ENCODE assay signal across 19 cellular contexts in the genomic region with DNA sequence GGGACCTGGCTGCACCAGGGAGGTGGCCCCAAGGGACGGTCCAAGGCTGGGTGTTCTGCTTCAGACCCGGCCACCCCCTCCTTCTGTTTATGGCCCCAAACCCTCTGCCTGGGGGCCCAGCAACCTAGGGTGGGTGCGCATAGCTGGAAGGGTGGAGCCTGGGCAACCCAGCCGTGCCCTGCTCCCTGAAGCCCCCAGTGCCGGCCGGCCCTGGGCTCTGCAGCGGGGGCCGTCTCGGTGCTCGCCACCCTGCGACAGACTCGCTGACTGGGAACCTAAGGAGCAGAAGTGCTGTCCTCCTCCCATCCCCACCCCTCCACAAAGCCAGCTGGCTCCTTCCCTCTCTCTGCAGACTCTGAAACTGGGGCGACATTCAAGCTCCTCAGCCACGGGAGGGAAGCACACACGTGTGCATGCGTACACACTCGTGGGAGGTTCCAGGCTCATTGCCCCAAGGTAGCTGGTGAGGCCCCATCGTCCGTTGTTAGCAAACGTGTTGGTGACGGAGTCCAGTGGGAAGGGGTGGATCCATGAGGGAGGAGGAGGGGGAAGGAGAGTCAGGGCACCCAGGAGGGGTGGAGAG. TPM values are rescaled to one million over a fixed set of nuclear protein-coding genes. Genes with fewer than 3 reads are reported as not detected.
A peak's percentile ranks its signal among the peaks of the same experiment; 100 is the strongest.
DNase-seq lines count a peak whose midpoint lies in the region; TF ChIP-seq lines count a peak whose summit lies in the region.
"Had no signal": no experiment of that assay in that cellular context is flagged by ENCODE, and none has a peak within 500 bp of the region (broad histone marks: within the 10 kb centered on the region; RNA-seq: fewer than 3 reads in every experiment).

No MANE protein-coding gene starts in this region.

- H3K9ac ChIP-seq in NT2/D1 (ENCODE audit: insufficient read length, low read depth) (peak overlapping the region; percentile 21), parathyroid adenoma (no peak overlapping the region)

- intact Hi-C loops in A673 (cut with micrococcal nuclease; ENCODE audit: unreplicated experiment): no loop called here

- H3K9me3 ChIP-seq in NT2/D1 (ENCODE audit: insufficient read depth, low read length) (no peaks in the 10 kb centered on the region), parathyroid adenoma (ENCODE audit: control insufficient read depth, low read length) (no peaks in the 10 kb centered on the region), suprapubic skin (no peaks in the 10 kb centered on the region), A673 (ENCODE audit: low read depth, low read length, poor library complexity, severe bottlenecking) (no peaks in the 10 kb centered on the region)
- H3K9me3 ChIP-seq: BE2C had no signal

- peak overlapping the region; percentile 63 for H2AFZ ChIP-seq in parathyroid adenoma

- peaks cover 11% of the 10 kb centered on the region for H3K79me2 ChIP-seq in parathyroid adenoma

- H3K36me3 ChIP-seq in NT2/D1 (ENCODE audit: insufficient read depth, insufficient read length, low read length) (no peaks in the 10 kb centered on the region), parathyroid adenoma (ENCODE audit: control insufficient read depth, insufficient read depth, low read length) (no peaks in the 10 kb centered on the region), suprapubic skin (no peaks in the 10 kb centered on the region), A673 (ENCODE audit: insufficient read depth, low read length, poor library complexity, severe bottlenecking) (no peaks in the 10 kb centered on the region)
- H3K36me3 ChIP-seq: BE2C had no signal

- H3K4me3 ChIP-seq in NT2/D1 (ENCODE audit: insufficient read length, low read depth) (no peak overlapping the region), parathyroid adenoma (ENCODE audit: low read depth, low read length) (no peak overlapping the region), suprapubic skin (no peak overlapping the region), A673 (ENCODE audit: low read depth, low read length, poor library complexity, severe bottlenecking) (no peak overlapping the region)

- H3K4me2 ChIP-seq in parathyroid adenoma (ENCODE audit: low read length): no peak overlapping the region

- no peak for TF ChIP-seq POLR2A in suprapubic skin (IDR thresholded peaks at IDR 0.05)

- DNase-seq in Ammon's horn (ENCODE audit: low spot score): peak; percentile 25
- DNase-seq in NT2/D1 (ENCODE audit: low read depth, low spot score): no peak
- peak; percentile 7 for DNase-seq in inferior parietal cortex (ENCODE audit: extremely low spot score)
- DNase-seq in suprapubic skin (ENCODE audit: low spot score in 2 of 2): no peak
- no peak for DNase-seq in A673 (ENCODE audit: low spot score)
- no peak for DNase-seq in NOMO-1 (lab: John Stamatoyannopoulos, UW; ENCODE audit: unreplicated experiment in 2 of 2)
- no peak for DNase-seq in activated CD8-positive, alpha-beta memory T cell treated with anti-CD3 and anti-CD28 coated beads, Interleukin-2, amount 50 U/mL, for 48 hours
- DNase-seq: 8988T; BE2C; C1 segment of cervical spinal cord; CD4-positive, CD25-positive, alpha-beta regulatory T cell; CD8-positive, alpha-beta memory T cell; COR-L47; DMS 273 treated with DMSO at 0.1 percent for 48 hours; DMS53; DND-41; EL; HCEC 1CT had no signal

- TF ChIP-seq CTCF in parathyroid adenoma (IDR thresholded peaks at IDR 0.05) (no peak), suprapubic skin (IDR thresholded peaks at IDR 0.05) (no peak), A673 (conservative IDR thresholded peaks at IDR 0.05; ENCODE audit: low read depth, low read length) (no peak)

- WGBS in suprapubic skin: 47% methylated on average over 15 of the region's 21 CpGs

- H3K27ac ChIP-seq in parathyroid adenoma (peak overlapping the region; percentile 98), suprapubic skin (no peak overlapping the region), A673 (ENCODE audit: low read depth, low read length, poor library complexity, severe bottlenecking) (no peak overlapping the region)

- BruUV-seq in A673 (replicated peaks; lab: Mats Ljungman, UMichigan): no TSS peak

- CTCF ChIA-PET in A673 (lab: Charles Lee): no interaction called here

- POLR2A ChIA-PET in A673 (lab: Charles Lee; ENCODE audit: low non-redundant PET): no interaction called here

- no peak for TF ChIP-seq EP300 in suprapubic skin (IDR thresholded peaks at IDR 0.05)

- H3K4me1 ChIP-seq in NT2/D1 (ENCODE audit: insufficient read depth, insufficient read length): peaks cover 16% of the 10 kb centered on the region
- H3K4me1 ChIP-seq in parathyroid adenoma: peaks cover 61% of the 10 kb centered on the region
- H3K4me1 ChIP-seq in suprapubic skin: peaks cover 13% of the 10 kb centered on the region
- peaks cover 8% of the 10 kb centered on the region for H3K4me1 ChIP-seq in A673 (ENCODE audit: insufficient read depth, low read length, poor library complexity, severe bottlenecking)

- H3K27me3 ChIP-seq in NT2/D1 (ENCODE audit: insufficient read depth, insufficient read length): no peaks in the 10 kb centered on the region
- no peaks in the 10 kb centered on the region for H3K27me3 ChIP-seq in parathyroid adenoma (ENCODE audit: control insufficient read depth, insufficient read depth, low read length)
- H3K27me3 ChIP-seq in suprapubic skin: peaks cover 86% of the 10 kb centered on the region
- H3K27me3 ChIP-seq in A673 (replicated peaks; ENCODE audit: insufficient read depth, low read depth, low read length, poor library complexity): peaks cover 47% of the 10 kb centered on the region

RNA-seq across cellular contexts. Expression of a gene that starts 43.4 kb away (rescaled TPM):
- total RNA-seq in suprapubic skin (10 to 100 TPM; 20.6 to 87.6 (median 38.4) TPM), A673 (2021) (24.4 and 33.6 TPM in 2 replicates)

Comparison
In these comparisons a context has a peak if more than half of its experiments do, and no peak if none do; other contexts are left out.
1. DNase-seq: peak in Ammon's horn (single experiment) and inferior parietal cortex (single experiment); none in NT2/D1 (single experiment), suprapubic skin (0 of 2), A673 (single experiment), NOMO-1 (0 of 2) and activated CD8-positive, alpha-beta memory T cell treated with anti-CD3 and anti-CD28 coated beads, Interleukin-2, amount 50 U/mL, for 48 hours (single experiment).